Comparison of ENCODE assay signal across 20 cellular contexts in the genomic region with DNA sequence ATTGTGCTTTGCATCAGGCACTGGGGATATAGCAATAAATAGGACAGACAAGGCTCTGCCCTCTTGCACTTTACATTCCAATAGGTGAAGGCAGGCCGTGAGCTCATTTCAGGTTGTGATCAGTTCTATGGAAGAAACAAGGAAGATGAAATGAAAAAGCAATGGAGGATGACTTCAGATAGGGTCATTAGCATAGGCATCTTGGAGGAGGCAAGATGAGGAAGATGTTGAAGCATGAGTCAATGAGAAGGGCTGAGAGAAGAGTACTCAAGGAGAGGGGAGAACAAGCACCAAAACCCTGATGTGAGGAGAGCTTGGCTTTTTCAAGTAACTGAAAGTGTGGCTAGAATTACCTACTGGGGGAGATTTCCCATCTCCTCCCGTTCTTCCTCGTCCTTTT. TPM values are rescaled to one million over a fixed set of nuclear protein-coding genes. Genes with fewer than 3 reads are reported as not detected.
DNase-seq lines count a peak whose midpoint lies in the region; ATAC-seq, FAIRE-seq and TF ChIP-seq lines count a peak whose summit lies in the region.
"Had no signal": no experiment of that assay in that cellular context is flagged by ENCODE, and none has a peak within 500 bp of the region (broad histone marks: within the 10 kb centered on the region; RNA-seq: fewer than 3 reads in every experiment).

No MANE protein-coding gene starts in this region.

- peaks cover 6% of the 10 kb centered on the region for H3K4me1 Mint-ChIP-seq in stimulated activated memory B cell treated with anti-CD40 and anti-IgM and Interleukin-4, amounts not matched to agents 10 μg/mL and 1 μg/mL and 100 μg/mL, for 72 hours

- DNase-seq in GM23248 (peak; percentile 52), keratinocyte (ENCODE audit: low read depth, low spot score) (no peak), NCI-H2171 (lab: John Stamatoyannopoulos, UW) (no peak), left ventricle myocardium superior (no peak), cardiac septum (ENCODE audit: low spot score) (no peak)
- DNase-seq: DND-41; GDM1; HCEC 1CT; Kasumi-1; NCI-H1105; NCI-H2081; NCI-H510A; NCI-H748 treated with DMSO at 0.1 percent for 48 hours; NK-92 treated with Interleukin-12 subunit alpha and Interleukin-12 subunit beta, amount 100 ng/mL, for 24 hours; SHP77 had no signal

- H3K9me2 ChIP-seq in GM23248 (ENCODE audit: insufficient read depth), result no peaks in the 10 kb centered on the region

- peaks cover 23% of the 10 kb centered on the region for H3K79me2 ChIP-seq in GM23248 (ENCODE audit: insufficient read depth)
- peaks cover 2% of the 10 kb centered on the region for H3K79me2 ChIP-seq in keratinocyte (ENCODE audit: control insufficient read depth, insufficient read depth, low read length)

- H3K9me3 Mint-ChIP-seq in stimulated activated memory B cell treated with anti-CD40 and anti-IgM and Interleukin-4, amounts not matched to agents 10 μg/mL and 1 μg/mL and 100 μg/mL, for 72 hours, result no peaks in the 10 kb centered on the region

- H3K4me2 ChIP-seq in GM23248 (ENCODE audit: unreplicated experiment) (no peak overlapping the region), keratinocyte (ENCODE audit: control insufficient read depth, extremely low read depth, insufficient read depth, low read depth, low read length) (no peak overlapping the region)
- H3K4me2 ChIP-seq: BLaER1 treated with 17β-estradiol and CSF1 and Interleukin-3, amounts not matched to agents 10 nM and 100 nM had no signal

- ATAC-seq in stimulated activated memory B cell treated with anti-CD40 and anti-IgM and Interleukin-4, amounts not matched to agents 10 μg/mL and 1 μg/mL and 100 μg/mL, for 72 hours, result no peak
- ATAC-seq in left ventricle myocardium superior, result no peak

- no peak overlapping the region for H3K27ac Mint-ChIP-seq in stimulated activated memory B cell treated with anti-CD40 and anti-IgM and Interleukin-4, amounts not matched to agents 10 μg/mL and 1 μg/mL and 100 μg/mL, for 72 hours

- no peaks in the 10 kb centered on the region for H4K20me1 ChIP-seq in GM23248 (ENCODE audit: insufficient read depth)
- no peaks in the 10 kb centered on the region for H4K20me1 ChIP-seq in keratinocyte (ENCODE audit: control insufficient read depth, extremely low read depth, insufficient read depth, low read length)
- H4K20me1 ChIP-seq: BLaER1 treated with 17β-estradiol and CSF1 and Interleukin-3, amounts not matched to agents 10 nM and 100 nM had no signal

- TF ChIP-seq CTCF in VCaP (conservative IDR thresholded peaks at IDR 0.05), result no peak
- TF ChIP-seq CTCF in keratinocyte (optimal IDR thresholded peaks at IDR 0.05 in 1 of 3, IDR thresholded peaks at IDR 0.05 in 1 of 3, conservative IDR thresholded peaks at IDR 0.05 in 1 of 3; ENCODE audit: extremely low read depth in 1 of 3, insufficient read depth in 2 of 3, low read length in 3 of 3), result no peak

- H3K9me3 ChIP-seq in GM23248 (ENCODE audit: low read depth), result no peaks in the 10 kb centered on the region
- H3K9me3 ChIP-seq in keratinocyte (ENCODE audit: control insufficient read depth, low read depth, low read length), result no peaks in the 10 kb centered on the region
- H3K9me3 ChIP-seq: BLaER1 treated with 17β-estradiol and CSF1 and Interleukin-3, amounts not matched to agents 10 nM and 100 nM had no signal

- in situ Hi-C loops in GM23248 (cut with MboI), result no loop called here

- no peaks in the 10 kb centered on the region for H3K36me3 ChIP-seq in GM23248 (ENCODE audit: low read depth)
- no peaks in the 10 kb centered on the region for H3K36me3 ChIP-seq in keratinocyte (ENCODE audit: control insufficient read depth in 2 of 2, extremely low read depth in 1 of 2, insufficient read depth in 2 of 2, low read length in 2 of 2)
- H3K36me3 ChIP-seq: BLaER1 treated with 17β-estradiol and CSF1 and Interleukin-3, amounts not matched to agents 10 nM and 100 nM had no signal

- no peaks in the 10 kb centered on the region for H3K27me3 ChIP-seq in GM23248 (replicated peaks; ENCODE audit: insufficient read depth)
- no peaks in the 10 kb centered on the region for H3K27me3 ChIP-seq in keratinocyte (ENCODE audit: control insufficient read depth, extremely low read depth, insufficient read depth, low read length)

- H3K4me3 Mint-ChIP-seq in stimulated activated memory B cell treated with anti-CD40 and anti-IgM and Interleukin-4, amounts not matched to agents 10 μg/mL and 1 μg/mL and 100 μg/mL, for 72 hours, result no peak overlapping the region

- FAIRE-seq in keratinocyte (lab: Jason Lieb, UNC), result peak; percentile 39
- FAIRE-seq: GM19239 had no signal

- H3K27me3 Mint-ChIP-seq in stimulated activated memory B cell treated with anti-CD40 and anti-IgM and Interleukin-4, amounts not matched to agents 10 μg/mL and 1 μg/mL and 100 μg/mL, for 72 hours, result peaks cover 27% of the 10 kb centered on the region

- H2AFZ ChIP-seq in GM23248, result no peak overlapping the region
- H2AFZ ChIP-seq in keratinocyte (ENCODE audit: control insufficient read depth, low read length), result no peak overlapping the region

- intact Hi-C loops in left ventricle myocardium superior (cut with micrococcal nuclease) (no loop called here), cardiac septum (cut with DNase I) (no loop called here)

- H3F3A ChIP-seq in GM23248 (ENCODE audit: insufficient read depth), result peaks cover 27% of the 10 kb centered on the region

- H3K27ac ChIP-seq in GM23248, result no peak overlapping the region
- H3K27ac ChIP-seq in VCaP, result peak overlapping the region; percentile 85
- no peak overlapping the region for H3K27ac ChIP-seq in keratinocyte (ENCODE audit: control insufficient read depth, insufficient read depth, low read length)
- H3K27ac ChIP-seq: BLaER1 treated with 17β-estradiol and CSF1 and Interleukin-3, amounts not matched to agents 10 nM and 100 nM; SK-N-MC had no signal

- no peaks in the 10 kb centered on the region for H3K9me1 ChIP-seq in keratinocyte (ENCODE audit: control insufficient read depth, extremely low read depth, insufficient read depth, low read length)

- no peak overlapping the region for H3K4me3 ChIP-seq in GM23248
- H3K4me3 ChIP-seq in keratinocyte (ENCODE audit: control insufficient read depth in 2 of 3, extremely low read depth in 1 of 3, insufficient read depth in 2 of 3, low read depth in 1 of 3, low read length in 3 of 3), result no peak overlapping the region
- H3K4me3 ChIP-seq: BLaER1 treated with 17β-estradiol and CSF1 and Interleukin-3, amounts not matched to agents 10 nM and 100 nM; SK-N-MC had no signal

- dilution Hi-C loops in keratinocyte (cut with MboI; ENCODE audit: extremely low pct_ligation_motif_present, low sequenced_read_pairs), result no loop called here

- WGBS in GM23248 (ENCODE audit: low coverage in 1 of 2, low lambda C conversion rate in 2 of 2, missing lambda C conversion rate in 2 of 2), 2 experiments, result 93 to 96% methylated on average over 3 of the region's 3 CpGs

- no peaks in the 10 kb centered on the region for H3K36me3 Mint-ChIP-seq in stimulated activated memory B cell treated with anti-CD40 and anti-IgM and Interleukin-4, amounts not matched to agents 10 μg/mL and 1 μg/mL and 100 μg/mL, for 72 hours

- H3K9ac ChIP-seq in GM23248, result no peak overlapping the region
- no peak overlapping the region for H3K9ac ChIP-seq in keratinocyte (ENCODE audit: control insufficient read depth, extremely low read depth, insufficient read depth, low read length)
- H3K9ac ChIP-seq: BLaER1 treated with 17β-estradiol and CSF1 and Interleukin-3, amounts not matched to agents 10 nM and 100 nM had no signal

- H3K4me1 ChIP-seq in GM23248 (ENCODE audit: insufficient read depth), result peaks cover 30% of the 10 kb centered on the region
- peaks cover 14% of the 10 kb centered on the region for H3K4me1 ChIP-seq in keratinocyte (ENCODE audit: control insufficient read depth, extremely low read depth, insufficient read depth, low read length)

RNA-seq across cellular contexts. Expression of a gene that starts 5.0 kb away (rescaled TPM):
- total RNA-seq in GM23248 (2014; rRNA removed; shearing (Covaris generic)), result 5,563 and 6,520 TPM in 2 replicates
- polyA plus RNA-seq in GM23248 (2016; fragmentation: Nextera tagmentation; extraction: Ambion mirVana) (20,092 and 20,398 TPM in 2 replicates), keratinocyte (289 to 702 TPM (median 397 TPM) in 3 replicates)
- polyA plus RNA-seq in keratinocyte (2011; ENCODE audit: low read depth), result 35.6 TPM
- 237 and 295 TPM in 2 replicates for polyA plus RNA-seq in keratinocyte (2011; cell fraction: cytosol; rRNA removed)
- polyA plus RNA-seq in keratinocyte (2011; cell fraction: nucleus; rRNA removed), result 536 and 559 TPM in 2 replicates
- polyA plus RNA-seq in keratinocyte (2012; ENCODE audit: low replicate concordance), result 21.7 and 645 TPM in 2 replicates
- 352 to 681 TPM (median 403 TPM) in 3 replicates for polyA minus RNA-seq in keratinocyte
- 226 TPM for polyA minus RNA-seq in keratinocyte (2011; cell fraction: cytosol; rRNA and poly(A)+ RNA removed)
- polyA minus RNA-seq in keratinocyte (2011; cell fraction: nucleus; rRNA and poly(A)+ RNA removed), result 248 and 370 TPM in 2 replicates
- total RNA-seq in left ventricle myocardium superior (439 TPM), cardiac septum (539 TPM)

Comparison
In these comparisons a context has a peak if more than half of its experiments do, and no peak if none do; other contexts are left out.
1. RNA of a gene that starts 5.0 kb away (total RNA-seq): 5,563 to 6,520 TPM in GM23248; 539 TPM in cardiac septum (single experiment) and 439 TPM in left ventricle myocardium superior (single experiment); every median in the first group is over 10 times any median in the second.